8 cellular contexts compared by ENCODE assay signal in the genomic region with DNA sequence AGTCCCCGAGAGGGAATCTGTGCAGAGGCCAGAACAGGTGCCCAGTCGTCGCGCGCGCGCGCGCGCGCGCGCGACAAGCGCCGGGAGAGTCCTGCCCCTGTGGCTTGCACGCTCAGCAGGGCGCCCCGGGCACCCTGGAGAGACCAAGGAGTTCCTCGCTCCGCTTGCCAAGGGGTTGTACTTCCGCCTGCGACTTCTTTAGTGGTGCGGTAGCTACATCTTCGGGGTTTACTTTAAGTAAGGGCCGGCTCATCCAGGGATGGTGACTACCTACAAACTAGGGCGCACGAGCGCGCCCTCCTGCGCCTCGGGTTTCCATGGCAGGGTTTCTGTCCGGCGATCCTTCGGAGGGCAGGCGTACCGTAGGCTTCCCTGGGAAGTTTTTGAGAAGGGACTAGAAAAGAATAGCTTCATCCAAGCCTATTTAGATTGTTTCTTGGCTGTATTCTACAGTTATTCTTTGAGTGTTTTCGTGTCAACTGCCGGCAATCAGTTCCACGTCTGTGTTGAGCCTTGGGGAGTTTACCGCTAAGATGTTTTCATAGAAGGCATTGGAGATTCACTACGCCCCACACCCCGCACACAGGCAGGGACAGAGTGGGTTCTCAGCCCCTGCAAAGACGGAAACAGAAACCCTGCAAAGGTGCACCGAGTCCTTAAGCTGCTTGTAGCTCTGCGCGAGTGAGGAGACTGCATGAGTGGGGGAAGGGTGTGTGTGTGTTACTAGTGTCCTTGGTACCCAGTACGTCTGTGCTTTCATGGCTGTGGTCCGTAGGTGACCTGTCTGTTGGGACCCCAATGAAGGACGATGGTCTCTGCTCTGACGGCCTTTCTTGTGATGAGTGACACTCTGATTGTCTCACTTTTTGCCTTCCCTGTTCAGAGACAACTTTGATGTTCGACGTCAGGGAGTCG. TPM values are rescaled to one million over a fixed set of nuclear protein-coding genes. Genes with fewer than 3 reads are reported as not detected.
DNase-seq lines count a peak whose midpoint lies in the region; ATAC-seq, FAIRE-seq and TF ChIP-seq lines count a peak whose summit lies in the region.

No MANE protein-coding gene starts in this region.

- H3K27me3 ChIP-seq in PC-9 (ENCODE audit: insufficient read depth, low read depth), result peaks cover 22% of the 10 kb centered on the region

- H3K36me3 ChIP-seq in PC-9 (ENCODE audit: low read depth), result no peaks in the 10 kb centered on the region

- peak overlapping the region in 2 of 6 donors; percentile 10 to 24 for H3K27ac Mint-ChIP-seq in naive B cell

- H3K9me3 ChIP-seq in PC-9 (ENCODE audit: insufficient read depth, low read depth), result no peaks in the 10 kb centered on the region

- H3F3A ChIP-seq in PC-9 (ENCODE audit: insufficient read depth, low read depth), result peaks cover 10% of the 10 kb centered on the region; the same call in 1 of the 2 replicates

- H3K9me3 Mint-ChIP-seq in naive B cell, result peaks cover 0 to 8% (median 0%) of the 10 kb centered on the region in 7 donors

- CTCF ChIA-PET in PC-9 (lab: Charles Lee), result interaction anchor here (0.7 kb wide), 1 partner anchor 61 kb away, joined by 5 read pairs; no protein-coding TSS in a partner anchor

- no peaks in the 10 kb centered on the region for H3K79me2 ChIP-seq in PC-9 (ENCODE audit: low read depth)

- peak overlapping the region; percentile 100 for H3K4me2 ChIP-seq in PC-9

- no peaks in the 10 kb centered on the region for H4K20me1 ChIP-seq in PC-9 (ENCODE audit: insufficient read depth)

- POLR2A ChIA-PET in PC-9 (lab: Charles Lee; ENCODE audit: unreplicated experiment), result interaction anchor here (0.7 kb wide), 1 partner anchor 298 kb away, joined by 4 read pairs; no protein-coding TSS in a partner anchor

- peak overlapping the region; percentile 73 to 90 (median 82) for H3K4me3 Mint-ChIP-seq in naive B cell

- TF ChIP-seq POLR2A in H54 (IDR thresholded peaks at IDR 0.05; ENCODE audit: low read depth, low read length), result 0 out of 2 replicates have a peak, but pooled peaks have one; percentile 4
- TF ChIP-seq POLR2A in GM12892 (IDR thresholded peaks at IDR 0.05; ENCODE audit: low read depth, low read length), result no peak

- H3K27me3 Mint-ChIP-seq in naive B cell, result peaks cover 64 to 78% (median 69%) of the 10 kb centered on the region in 3 donors

- FAIRE-seq in H54 (lab: Jason Lieb, UNC) (no peak), GM12892 (lab: Jason Lieb, UNC) (no peak)

- intact Hi-C loops in PC-9 (cut with micrococcal nuclease; ENCODE audit: unreplicated experiment), result no loop called here

- peak; percentile 24 to 29 for ATAC-seq in naive B cell (ENCODE audit: low read depth in 2 of 2)
- no peak for ATAC-seq in HG03175 (IDR thresholded peaks at IDR 0.05; ENCODE audit: unreplicated experiment)

- peaks cover 35 to 51% (median 49%) of the 10 kb centered on the region in 3 donors for H3K4me1 Mint-ChIP-seq in naive B cell

- peak overlapping the region; percentile 92 for H2AFZ ChIP-seq in PC-9

- no peak overlapping the region for H3K27ac ChIP-seq in C4-2B
- no peak overlapping the region for H3K27ac ChIP-seq in PC-9
- H3K27ac ChIP-seq in coronary artery, result no peak overlapping the region

- no TSS peak for BruUV-seq in PC-9 (replicated peaks; lab: Mats Ljungman, UMichigan)

- 0 out of 2 replicates have a peak, but pooled peaks cover 4% of the 10 kb centered on the region for H3K4me1 ChIP-seq in PC-9 (replicated peaks; ENCODE audit: insufficient read depth)

- TF ChIP-seq CTCF in C4-2B (conservative IDR thresholded peaks at IDR 0.05), result peak; percentile 18; the same call in 1 of the 2 replicates
- peak; percentile 25; the same call in 1 of the 2 replicates for TF ChIP-seq CTCF in PC-9 (conservative IDR thresholded peaks at IDR 0.05)
- TF ChIP-seq CTCF in coronary artery (IDR thresholded peaks at IDR 0.05), result no peak

- no peaks in the 10 kb centered on the region for H3K36me3 Mint-ChIP-seq in naive B cell

- peak; percentile 90 for DNase-seq in H54 (ENCODE audit: insufficient read length, low spot score)
- DNase-seq in PC-9, result peak; percentile 57 to 82
- no peak for DNase-seq in coronary artery (ENCODE audit: low spot score)
- no peak for DNase-seq in naive B cell
- DNase-seq in occipital lobe (lab: John Stamatoyannopoulos, UW), result no peak
- DNase-seq in GM12892 (ENCODE audit: insufficient read length), result no peak

- H3K4me3 ChIP-seq in PC-9 (peak overlapping the region; percentile 78), coronary artery (peak overlapping the region; percentile 72)

- H3K9me2 ChIP-seq in PC-9 (ENCODE audit: insufficient read depth), result no peaks in the 10 kb centered on the region

RNA-seq across cellular contexts. Expression of a gene that starts 1.7 kb away (rescaled TPM):
- total RNA-seq in PC-9 (2021) (0.08 and 0.28 TPM in 2 replicates), occipital lobe (0.31 TPM)
- polyA plus RNA-seq in naive B cell (ENCODE audit: low read depth in 6 of 6), result under 1 TPM in 5 of 6 donors, not detected in 1; 0.12 to 0.42 (median 0.23) TPM
- 1.3 TPM for polyA plus RNA-seq in GM12892 (2012; ENCODE audit: missing spikeins)

Comparison
In these comparisons a context has a peak if more than half of its experiments do, and no peak if none do; other contexts are left out.
1. DNase-seq: peak in H54 (single experiment) and PC-9 (2 of 2); none in coronary artery (single experiment), naive B cell (single experiment), occipital lobe (single experiment) and GM12892 (single experiment).